In the genomic region with DNA sequence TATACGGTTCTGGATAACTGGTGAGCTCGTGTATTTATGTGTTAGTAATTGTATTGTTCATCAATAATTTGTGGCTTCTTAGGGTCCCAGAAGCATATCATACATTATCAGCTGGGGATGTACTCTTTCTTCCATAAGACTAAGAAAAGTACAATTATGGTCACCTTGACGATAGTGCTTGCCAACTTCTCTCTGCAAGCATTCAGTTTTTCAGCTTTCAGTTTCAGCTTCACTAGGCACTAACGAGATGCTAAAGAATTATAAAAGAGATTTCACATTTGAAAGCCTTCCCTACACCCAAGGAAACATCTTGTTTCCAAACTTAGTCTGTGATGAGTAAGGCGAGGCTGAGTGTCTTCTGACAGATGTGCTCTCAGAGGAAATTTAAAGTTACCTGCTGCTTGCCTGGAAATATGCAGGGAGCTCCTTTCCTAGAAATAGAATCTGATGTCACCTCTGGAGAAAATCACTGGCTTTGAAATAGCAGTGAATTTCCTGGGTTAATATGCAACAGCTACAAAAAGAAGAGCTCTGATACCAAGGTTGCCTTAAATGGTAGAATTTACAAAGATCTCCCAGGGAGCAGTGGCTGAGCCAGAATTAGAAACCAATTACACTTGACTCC, we compare ENCODE assay signal across 29 cellular contexts.
"Had no signal": no experiment of that assay in that cellular context is flagged by ENCODE, and none has a peak within 500 bp of the region (broad histone marks: within the 10 kb centered on the region; RNA-seq: fewer than 3 reads in every experiment).

No MANE protein-coding gene starts in this region.

- DNase-seq: activated B cell treated with CpG ODN at 0.5 μM for 24 hours; activated CD4-positive, alpha-beta memory T cell treated with anti-CD3 and anti-CD28 coated beads for 36 hours; activated CD4-positive, alpha-beta T cell treated with anti-CD3 and anti-CD28 coated beads for 4 hours; activated CD4-positive, alpha-beta T cell treated with anti-CD3 and anti-CD28 coated beads, Interleukin-2, amount 50 U/mL, for 1 hour; activated CD4-positive, CD25-positive, alpha-beta regulatory T cell treated with anti-CD3 and anti-CD28 coated beads, Interleukin-2, amount 50 U/mL, for 72 hours; activated CD8-positive, alpha-beta memory T cell treated with anti-CD3 and anti-CD28 coated beads, Interleukin-2, amount 50 U/mL, for 4 hours; activated gamma-delta T cell treated with Interleukin-2 at 50 U/mL for 16 hours; activated naive CD4-positive, alpha-beta T cell treated with anti-CD3 and anti-CD28 coated beads for 36 hours; activated T-cell treated with anti-CD3 and anti-CD28 coated beads for 4 hours; activated T-cell treated with anti-CD3 and anti-CD28 coated beads, Interleukin-2, amount 50 U/mL, for 4 hours; adrenal gland; NCI-H1105; NCI-H1417 treated with DMSO at 0.1 percent for 48 hours; NCI-H1694; NCI-H1930; NCI-H345; NCI-H524 treated with DMSO at 0.1 percent for 48 hours; NK-92 treated with Interleukin-12 subunit alpha and Interleukin-12 subunit beta, amount 100 ng/mL, for 24 hours; PC-9; SW 1271; T-helper 1 cell; T-helper 2 cell; T-helper 9 cell had no signal

- H3K4me3 ChIP-seq: adrenal gland, PC-9 had no signal

- ATAC-seq: activated T-cell treated with anti-CD3 and anti-CD28 coated beads, Interleukin-2, amount 50 U/mL, for 4 hours; Right ventricle myocardium inferior had no signal

- H3K36me3 ChIP-seq: adrenal gland had no signal

- H3K27ac ChIP-seq: adrenal gland, KMS-11, PC-9, RWPE1, VCaP had no signal

- H3K9me3 ChIP-seq: adrenal gland had no signal

- H3K9ac ChIP-seq: KMS-11 had no signal

- H3K27me3 ChIP-seq: adrenal gland had no signal

- H3K4me1 ChIP-seq: adrenal gland had no signal

- FAIRE-seq: astrocyte, RCC 7860 had no signal

- H2AFZ ChIP-seq: PC-9 had no signal

- H3K4me2 ChIP-seq: KMS-11, PC-9 had no signal
